Comparison of ENCODE assay signal across 1 cellular context in the genomic region with DNA sequence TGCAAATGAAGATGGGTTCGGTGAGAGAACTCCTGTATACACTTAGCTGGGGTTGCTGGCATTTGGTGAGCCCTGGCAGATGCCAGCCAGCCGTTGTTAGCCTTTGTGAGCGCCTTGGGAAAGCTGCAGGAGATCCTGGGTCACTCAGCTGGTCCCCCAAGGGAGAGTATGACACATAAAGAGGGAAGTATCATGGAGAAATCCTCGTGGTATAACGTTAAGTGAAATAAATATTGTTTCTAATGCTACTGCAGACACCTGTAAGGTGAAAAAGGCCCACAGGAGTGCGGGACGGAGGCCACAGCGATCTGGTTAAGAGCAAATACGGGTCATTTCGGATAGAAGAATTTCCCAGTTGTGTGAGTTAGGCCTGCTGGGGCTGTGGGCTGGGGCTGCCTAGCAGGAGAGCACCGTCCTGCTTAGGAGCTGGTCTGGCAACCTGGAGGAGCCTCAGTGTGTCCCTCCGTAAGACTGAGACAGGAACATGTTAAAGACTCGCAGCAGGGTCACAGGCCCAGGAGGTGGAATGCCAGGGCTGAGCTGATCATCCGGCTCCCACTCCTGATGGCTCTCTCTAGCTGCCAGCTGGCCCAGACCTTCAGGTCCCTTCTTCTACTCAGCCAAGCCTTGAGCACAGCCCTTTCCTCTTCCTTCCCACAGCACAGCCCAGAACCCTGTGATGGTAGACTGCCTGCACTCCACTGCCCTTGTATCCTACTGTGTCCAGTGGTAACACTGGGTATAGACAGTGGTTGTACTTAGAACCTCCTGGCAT.
TF ChIP-seq lines count a peak whose summit lies in the region.

No MANE protein-coding gene starts in this region.

TF ChIP-seq in HepG2, 621 proteins besides CTCF, POLR2A, EP300 and RAD21:
- TF ChIP-seq KLF9 (CRISPR knock-in tag; IDR thresholded peaks at IDR 0.05; ENCODE audit: low read depth) (no peak), ZBTB8A (CRISPR knock-in tag; IDR thresholded peaks at IDR 0.05; ENCODE audit: borderline replicate concordance, low read depth) (no peak), SIX4 (CRISPR knock-in tag; IDR thresholded peaks at IDR 0.05) (no peak), ZNF619 (CRISPR knock-in tag; IDR thresholded peaks at IDR 0.05) (no peak), ATAD3A (CRISPR knock-in tag; IDR thresholded peaks at IDR 0.05) (no peak), ZNF292 (CRISPR knock-in tag; IDR thresholded peaks at IDR 0.05; ENCODE audit: borderline replicate concordance, low read depth) (no peak), HOXA9 (CRISPR knock-in tag; IDR thresholded peaks at IDR 0.05; ENCODE audit: borderline replicate concordance) (no peak), KDM5B (CRISPR knock-in tag; IDR thresholded peaks at IDR 0.05; ENCODE audit: borderline replicate concordance) (no peak), CHD2 (IDR thresholded peaks at IDR 0.05; ENCODE audit: low read depth, low read length) (no peak), ZNF234 (CRISPR knock-in tag; conservative IDR thresholded peaks at IDR 0.05) (no peak), HNRNPLL (IDR thresholded peaks at IDR 0.05; ENCODE audit: low read depth, low read length, poor library complexity, severe bottlenecking) (no peak)
- TF ChIP-seq, protein P1, sequence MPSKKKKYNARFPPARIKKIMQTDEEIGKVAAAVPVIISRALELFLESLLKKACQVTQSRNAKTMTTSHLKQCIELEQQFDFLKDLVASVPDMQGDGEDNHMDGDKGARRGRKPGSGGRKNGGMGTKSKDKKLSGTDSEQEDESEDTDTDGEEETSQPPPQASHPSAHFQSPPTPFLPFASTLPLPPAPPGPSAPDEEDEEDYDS (CRISPR knock-in tag; IDR thresholded peaks at IDR 0.05): no peak
- TF ChIP-seq, protein P2, sequence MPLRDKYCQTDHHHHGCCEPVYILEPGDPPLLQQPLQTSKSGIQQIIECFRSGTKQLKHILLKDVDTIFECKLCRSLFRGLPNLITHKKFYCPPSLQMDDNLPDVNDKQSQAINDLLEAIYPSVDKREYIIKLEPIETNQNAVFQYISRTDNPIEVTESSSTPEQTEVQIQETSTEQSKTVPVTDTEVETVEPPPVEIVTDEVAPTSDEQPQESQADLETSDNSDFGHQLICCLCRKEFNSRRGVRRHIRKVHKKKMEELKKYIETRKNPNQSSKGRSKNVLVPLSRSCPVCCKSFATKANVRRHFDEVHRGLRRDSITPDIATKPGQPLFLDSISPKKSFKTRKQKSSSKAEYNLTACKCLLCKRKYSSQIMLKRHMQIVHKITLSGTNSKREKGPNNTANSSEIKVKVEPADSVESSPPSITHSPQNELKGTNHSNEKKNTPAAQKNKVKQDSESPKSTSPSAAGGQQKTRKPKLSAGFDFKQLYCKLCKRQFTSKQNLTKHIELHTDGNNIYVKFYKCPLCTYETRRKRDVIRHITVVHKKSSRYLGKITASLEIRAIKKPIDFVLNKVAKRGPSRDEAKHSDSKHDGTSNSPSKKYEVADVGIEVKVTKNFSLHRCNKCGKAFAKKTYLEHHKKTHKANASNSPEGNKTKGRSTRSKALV (CRISPR knock-in tag; IDR thresholded peaks at IDR 0.05): no peak
